Comparison of ENCODE assay signal across 1 cellular context in the genomic region with DNA sequence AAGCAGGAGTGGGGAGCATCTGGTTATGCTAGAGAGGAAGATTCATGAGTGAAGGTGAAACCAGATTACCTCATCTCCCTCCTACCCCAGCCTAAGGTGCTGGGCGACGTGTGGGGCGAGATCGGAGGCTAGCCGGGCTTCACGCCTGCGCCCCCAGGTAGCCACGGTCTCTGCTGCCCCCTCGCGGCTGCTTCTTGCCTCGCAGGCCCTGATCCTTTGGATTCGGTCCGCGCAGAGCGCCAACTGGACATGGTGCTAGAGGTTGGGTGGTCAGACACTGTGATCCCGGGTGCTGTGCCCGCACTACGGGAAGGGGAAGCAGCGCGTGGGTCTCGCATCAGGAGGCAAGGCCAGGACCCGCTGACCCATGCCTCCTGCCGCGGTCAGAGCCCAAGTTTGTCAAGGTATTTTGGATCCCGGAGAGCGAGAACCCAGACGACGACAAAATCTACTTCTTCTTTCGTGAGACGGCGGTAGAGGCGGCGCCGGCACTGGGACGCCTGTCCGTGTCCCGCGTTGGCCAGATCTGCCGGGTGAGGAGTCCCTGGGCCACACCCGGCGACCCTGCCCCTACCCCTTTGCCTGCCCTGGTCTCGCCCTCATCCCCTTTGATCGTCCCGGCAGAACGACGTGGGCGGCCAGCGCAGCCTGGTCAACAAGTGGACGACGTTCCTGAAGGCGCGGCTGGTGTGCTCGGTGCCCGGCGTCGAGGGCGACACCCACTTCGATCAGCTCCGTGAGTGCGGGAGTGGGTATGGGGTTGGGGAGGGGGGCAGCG.
TF ChIP-seq lines count a peak whose summit lies in the region.

No MANE protein-coding gene starts in this region.

TF ChIP-seq in HepG2, 621 proteins besides CTCF, POLR2A, EP300 and RAD21 (continued from another document and continues in another):
- TF ChIP-seq, protein P1, sequence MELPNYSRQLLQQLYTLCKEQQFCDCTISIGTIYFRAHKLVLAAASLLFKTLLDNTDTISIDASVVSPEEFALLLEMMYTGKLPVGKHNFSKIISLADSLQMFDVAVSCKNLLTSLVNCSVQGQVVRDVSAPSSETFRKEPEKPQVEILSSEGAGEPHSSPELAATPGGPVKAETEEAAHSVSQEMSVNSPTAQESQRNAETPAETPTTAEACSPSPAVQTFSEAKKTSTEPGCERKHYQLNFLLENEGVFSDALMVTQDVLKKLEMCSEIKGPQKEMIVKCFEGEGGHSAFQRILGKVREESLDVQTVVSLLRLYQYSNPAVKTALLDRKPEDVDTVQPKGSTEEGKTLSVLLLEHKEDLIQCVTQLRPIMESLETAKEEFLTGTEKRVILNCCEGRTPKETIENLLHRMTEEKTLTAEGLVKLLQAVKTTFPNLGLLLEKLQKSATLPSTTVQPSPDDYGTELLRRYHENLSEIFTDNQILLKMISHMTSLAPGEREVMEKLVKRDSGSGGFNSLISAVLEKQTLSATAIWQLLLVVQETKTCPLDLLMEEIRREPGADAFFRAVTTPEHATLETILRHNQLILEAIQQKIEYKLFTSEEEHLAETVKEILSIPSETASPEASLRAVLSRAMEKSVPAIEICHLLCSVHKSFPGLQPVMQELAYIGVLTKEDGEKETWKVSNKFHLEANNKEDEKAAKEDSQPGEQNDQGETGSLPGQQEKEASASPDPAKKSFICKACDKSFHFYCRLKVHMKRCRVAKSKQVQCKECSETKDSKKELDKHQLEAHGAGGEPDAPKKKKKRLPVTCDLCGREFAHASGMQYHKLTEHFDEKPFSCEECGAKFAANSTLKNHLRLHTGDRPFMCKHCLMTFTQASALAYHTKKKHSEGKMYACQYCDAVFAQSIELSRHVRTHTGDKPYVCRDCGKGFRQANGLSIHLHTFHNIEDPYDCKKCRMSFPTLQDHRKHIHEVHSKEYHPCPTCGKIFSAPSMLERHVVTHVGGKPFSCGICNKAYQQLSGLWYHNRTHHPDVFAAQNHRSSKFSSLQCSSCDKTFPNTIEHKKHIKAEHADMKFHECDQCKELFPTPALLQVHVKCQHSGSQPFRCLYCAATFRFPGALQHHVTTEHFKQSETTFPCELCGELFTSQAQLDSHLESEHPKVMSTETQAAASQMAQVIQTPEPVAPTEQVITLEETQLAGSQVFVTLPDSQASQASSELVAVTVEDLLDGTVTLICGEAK (IDR thresholded peaks at IDR 0.05): no peak
- TF ChIP-seq, protein P1 (CRISPR knock-in tag; IDR thresholded peaks at IDR 0.05): 0 out of 2 replicates have a peak, but pooled peaks have one; percentile 45
- peak; percentile 80 for TF ChIP-seq RBFOX2 (IDR thresholded peaks at IDR 0.05; ENCODE audit: low read depth, low read length)
- TF ChIP-seq, protein P2, sequence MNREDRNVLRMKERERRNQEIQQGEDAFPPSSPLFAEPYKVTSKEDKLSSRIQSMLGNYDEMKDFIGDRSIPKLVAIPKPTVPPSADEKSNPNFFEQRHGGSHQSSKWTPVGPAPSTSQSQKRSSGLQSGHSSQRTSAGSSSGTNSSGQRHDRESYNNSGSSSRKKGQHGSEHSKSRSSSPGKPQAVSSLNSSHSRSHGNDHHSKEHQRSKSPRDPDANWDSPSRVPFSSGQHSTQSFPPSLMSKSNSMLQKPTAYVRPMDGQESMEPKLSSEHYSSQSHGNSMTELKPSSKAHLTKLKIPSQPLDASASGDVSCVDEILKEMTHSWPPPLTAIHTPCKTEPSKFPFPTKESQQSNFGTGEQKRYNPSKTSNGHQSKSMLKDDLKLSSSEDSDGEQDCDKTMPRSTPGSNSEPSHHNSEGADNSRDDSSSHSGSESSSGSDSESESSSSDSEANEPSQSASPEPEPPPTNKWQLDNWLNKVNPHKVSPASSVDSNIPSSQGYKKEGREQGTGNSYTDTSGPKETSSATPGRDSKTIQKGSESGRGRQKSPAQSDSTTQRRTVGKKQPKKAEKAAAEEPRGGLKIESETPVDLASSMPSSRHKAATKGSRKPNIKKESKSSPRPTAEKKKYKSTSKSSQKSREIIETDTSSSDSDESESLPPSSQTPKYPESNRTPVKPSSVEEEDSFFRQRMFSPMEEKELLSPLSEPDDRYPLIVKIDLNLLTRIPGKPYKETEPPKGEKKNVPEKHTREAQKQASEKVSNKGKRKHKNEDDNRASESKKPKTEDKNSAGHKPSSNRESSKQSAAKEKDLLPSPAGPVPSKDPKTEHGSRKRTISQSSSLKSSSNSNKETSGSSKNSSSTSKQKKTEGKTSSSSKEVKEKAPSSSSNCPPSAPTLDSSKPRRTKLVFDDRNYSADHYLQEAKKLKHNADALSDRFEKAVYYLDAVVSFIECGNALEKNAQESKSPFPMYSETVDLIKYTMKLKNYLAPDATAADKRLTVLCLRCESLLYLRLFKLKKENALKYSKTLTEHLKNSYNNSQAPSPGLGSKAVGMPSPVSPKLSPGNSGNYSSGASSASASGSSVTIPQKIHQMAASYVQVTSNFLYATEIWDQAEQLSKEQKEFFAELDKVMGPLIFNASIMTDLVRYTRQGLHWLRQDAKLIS (CRISPR knock-in tag; IDR thresholded peaks at IDR 0.05): no peak
- TF ChIP-seq CBX5 (CRISPR knock-in tag; IDR thresholded peaks at IDR 0.05; ENCODE audit: borderline replicate concordance): no peak
- no peak for TF ChIP-seq KLF15 (CRISPR knock-in tag; IDR thresholded peaks at IDR 0.05; ENCODE audit: borderline replicate concordance)
- TF ChIP-seq ZNF589 (CRISPR knock-in tag; conservative IDR thresholded peaks at IDR 0.05): no peak
- TF ChIP-seq, protein P3, sequence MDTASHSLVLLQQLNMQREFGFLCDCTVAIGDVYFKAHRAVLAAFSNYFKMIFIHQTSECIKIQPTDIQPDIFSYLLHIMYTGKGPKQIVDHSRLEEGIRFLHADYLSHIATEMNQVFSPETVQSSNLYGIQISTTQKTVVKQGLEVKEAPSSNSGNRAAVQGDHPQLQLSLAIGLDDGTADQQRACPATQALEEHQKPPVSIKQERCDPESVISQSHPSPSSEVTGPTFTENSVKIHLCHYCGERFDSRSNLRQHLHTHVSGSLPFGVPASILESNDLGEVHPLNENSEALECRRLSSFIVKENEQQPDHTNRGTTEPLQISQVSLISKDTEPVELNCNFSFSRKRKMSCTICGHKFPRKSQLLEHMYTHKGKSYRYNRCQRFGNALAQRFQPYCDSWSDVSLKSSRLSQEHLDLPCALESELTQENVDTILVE (CRISPR knock-in tag; IDR thresholded peaks at IDR 0.05): peak; percentile 77; the same call in 1 of the 2 replicates
- no peak for TF ChIP-seq DPF2 (CRISPR knock-in tag; IDR thresholded peaks at IDR 0.05; ENCODE audit: borderline replicate concordance, low read depth)
- peak; percentile 53 for TF ChIP-seq SAP130 (CRISPR knock-in tag; IDR thresholded peaks at IDR 0.05; ENCODE audit: low read depth)
- no peak for TF ChIP-seq IKZF1 (IDR thresholded peaks at IDR 0.05)
- TF ChIP-seq, protein P4, sequence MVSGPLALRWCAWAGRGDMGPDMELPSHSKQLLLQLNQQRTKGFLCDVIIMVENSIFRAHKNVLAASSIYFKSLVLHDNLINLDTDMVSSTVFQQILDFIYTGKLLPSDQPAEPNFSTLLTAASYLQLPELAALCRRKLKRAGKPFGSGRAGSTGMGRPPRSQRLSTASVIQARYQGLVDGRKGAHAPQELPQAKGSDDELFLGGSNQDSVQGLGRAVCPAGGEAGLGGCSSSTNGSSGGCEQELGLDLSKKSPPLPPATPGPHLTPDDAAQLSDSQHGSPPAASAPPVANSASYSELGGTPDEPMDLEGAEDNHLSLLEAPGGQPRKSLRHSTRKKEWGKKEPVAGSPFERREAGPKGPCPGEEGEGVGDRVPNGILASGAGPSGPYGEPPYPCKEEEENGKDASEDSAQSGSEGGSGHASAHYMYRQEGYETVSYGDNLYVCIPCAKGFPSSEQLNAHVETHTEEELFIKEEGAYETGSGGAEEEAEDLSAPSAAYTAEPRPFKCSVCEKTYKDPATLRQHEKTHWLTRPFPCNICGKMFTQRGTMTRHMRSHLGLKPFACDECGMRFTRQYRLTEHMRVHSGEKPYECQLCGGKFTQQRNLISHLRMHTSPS (CRISPR knock-in tag; IDR thresholded peaks at IDR 0.05; ENCODE audit: low read depth): 0 out of 2 replicates have a peak, but pooled peaks have one; percentile 44
- peak; percentile 78; the same call in 1 of the 2 replicates for TF ChIP-seq ZNF839 (CRISPR knock-in tag; IDR thresholded peaks at IDR 0.05; ENCODE audit: borderline replicate concordance)
- no peak for TF ChIP-seq ZNF549 (CRISPR knock-in tag; IDR thresholded peaks at IDR 0.05)
- TF ChIP-seq PTBP1 (IDR thresholded peaks at IDR 0.05; ENCODE audit: low read depth, low read length, poor library complexity, severe bottlenecking): peak; percentile 19
- TF ChIP-seq ZNF205 (CRISPR knock-in tag; IDR thresholded peaks at IDR 0.05): peak; percentile 90
- no peak for TF ChIP-seq ZNF614 (CRISPR knock-in tag; IDR thresholded peaks at IDR 0.05; ENCODE audit: borderline replicate concordance)
- TF ChIP-seq TP53 (CRISPR knock-in tag; conservative IDR thresholded peaks at IDR 0.05): no peak
- TF ChIP-seq KAT7 (CRISPR knock-in tag; IDR thresholded peaks at IDR 0.05; ENCODE audit: borderline replicate concordance): peak; percentile 52; the same call in 1 of the 2 replicates
- TF ChIP-seq, protein P5, sequence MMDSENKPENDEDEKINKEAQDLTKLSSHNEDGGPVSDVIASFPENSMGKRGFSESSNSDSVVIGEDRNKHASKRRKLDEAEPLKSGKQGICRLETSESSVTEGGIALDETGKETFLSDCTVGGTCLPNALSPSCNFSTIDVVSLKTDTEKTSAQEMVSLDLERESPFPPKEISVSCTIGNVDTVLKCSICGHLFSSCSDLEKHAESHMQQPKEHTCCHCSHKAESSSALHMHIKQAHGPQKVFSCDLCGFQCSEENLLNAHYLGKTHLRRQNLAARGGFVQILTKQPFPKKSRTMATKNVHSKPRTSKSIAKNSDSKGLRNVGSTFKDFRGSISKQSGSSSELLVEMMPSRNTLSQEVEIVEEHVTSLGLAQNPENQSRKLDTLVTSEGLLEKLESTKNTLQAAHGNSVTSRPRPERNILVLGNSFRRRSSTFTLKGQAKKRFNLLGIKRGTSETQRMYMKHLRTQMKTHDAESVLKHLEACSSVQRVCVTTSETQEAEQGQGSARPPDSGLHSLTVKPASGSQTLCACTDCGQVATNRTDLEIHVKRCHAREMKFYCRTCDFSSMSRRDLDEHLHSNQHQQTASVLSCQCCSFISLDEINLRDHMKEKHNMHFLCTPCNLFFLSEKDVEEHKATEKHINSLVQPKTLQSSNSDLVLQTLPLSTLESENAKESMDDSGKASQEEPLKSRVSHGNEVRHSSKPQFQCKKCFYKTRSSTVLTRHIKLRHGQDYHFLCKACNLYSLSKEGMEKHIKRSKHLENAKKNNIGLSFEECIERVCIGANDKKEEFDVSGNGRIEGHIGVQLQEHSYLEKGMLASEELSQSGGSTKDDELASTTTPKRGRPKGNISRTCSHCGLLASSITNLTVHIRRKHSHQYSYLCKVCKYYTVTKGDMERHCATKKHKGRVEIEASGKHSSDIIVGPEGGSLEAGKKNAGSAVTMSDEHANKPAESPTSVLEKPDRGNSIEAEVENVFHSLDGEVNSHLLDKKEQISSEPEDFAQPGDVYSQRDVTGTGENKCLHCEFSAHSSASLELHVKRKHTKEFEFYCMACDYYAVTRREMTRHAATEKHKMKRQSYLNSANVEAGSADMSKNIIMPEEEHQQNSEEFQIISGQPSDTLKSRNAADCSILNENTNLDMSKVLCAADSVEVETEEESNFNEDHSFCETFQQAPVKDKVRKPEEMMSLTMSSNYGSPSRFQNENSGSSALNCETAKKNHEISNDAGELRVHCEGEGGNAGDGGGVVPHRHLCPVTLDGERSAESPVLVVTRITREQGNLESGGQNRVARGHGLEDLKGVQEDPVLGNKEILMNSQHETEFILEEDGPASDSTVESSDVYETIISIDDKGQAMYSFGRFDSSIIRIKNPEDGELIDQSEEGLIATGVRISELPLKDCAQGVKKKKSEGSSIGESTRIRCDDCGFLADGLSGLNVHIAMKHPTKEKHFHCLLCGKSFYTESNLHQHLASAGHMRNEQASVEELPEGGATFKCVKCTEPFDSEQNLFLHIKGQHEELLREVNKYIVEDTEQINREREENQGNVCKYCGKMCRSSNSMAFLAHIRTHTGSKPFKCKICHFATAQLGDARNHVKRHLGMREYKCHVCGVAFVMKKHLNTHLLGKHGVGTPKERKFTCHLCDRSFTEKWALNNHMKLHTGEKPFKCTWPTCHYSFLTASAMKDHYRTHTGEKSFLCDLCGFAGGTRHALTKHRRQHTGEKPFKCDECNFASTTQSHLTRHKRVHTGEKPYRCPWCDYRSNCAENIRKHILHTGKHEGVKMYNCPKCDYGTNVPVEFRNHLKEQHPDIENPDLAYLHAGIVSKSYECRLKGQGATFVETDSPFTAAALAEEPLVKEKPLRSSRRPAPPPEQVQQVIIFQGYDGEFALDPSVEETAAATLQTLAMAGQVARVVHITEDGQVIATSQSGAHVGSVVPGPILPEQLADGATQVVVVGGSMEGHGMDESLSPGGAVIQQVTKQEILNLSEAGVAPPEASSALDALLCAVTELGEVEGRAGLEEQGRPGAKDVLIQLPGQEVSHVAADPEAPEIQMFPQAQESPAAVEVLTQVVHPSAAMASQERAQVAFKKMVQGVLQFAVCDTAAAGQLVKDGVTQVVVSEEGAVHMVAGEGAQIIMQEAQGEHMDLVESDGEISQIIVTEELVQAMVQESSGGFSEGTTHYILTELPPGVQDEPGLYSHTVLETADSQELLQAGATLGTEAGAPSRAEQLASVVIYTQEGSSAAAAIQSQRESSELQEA (CRISPR knock-in tag; IDR thresholded peaks at IDR 0.05; ENCODE audit: not compliant biosample characterization): no peak
- TF ChIP-seq, protein P6, sequence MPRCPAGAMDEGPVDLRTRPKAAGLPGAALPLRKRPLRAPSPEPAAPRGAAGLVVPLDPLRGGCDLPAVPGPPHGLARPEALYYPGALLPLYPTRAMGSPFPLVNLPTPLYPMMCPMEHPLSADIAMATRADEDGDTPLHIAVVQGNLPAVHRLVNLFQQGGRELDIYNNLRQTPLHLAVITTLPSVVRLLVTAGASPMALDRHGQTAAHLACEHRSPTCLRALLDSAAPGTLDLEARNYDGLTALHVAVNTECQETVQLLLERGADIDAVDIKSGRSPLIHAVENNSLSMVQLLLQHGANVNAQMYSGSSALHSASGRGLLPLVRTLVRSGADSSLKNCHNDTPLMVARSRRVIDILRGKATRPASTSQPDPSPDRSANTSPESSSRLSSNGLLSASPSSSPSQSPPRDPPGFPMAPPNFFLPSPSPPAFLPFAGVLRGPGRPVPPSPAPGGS (CRISPR knock-in tag; IDR thresholded peaks at IDR 0.05): 0 out of 2 replicates have a peak, but pooled peaks have one; percentile 33
